Comparison of ENCODE assay signal across 28 cellular contexts in the genomic region with DNA sequence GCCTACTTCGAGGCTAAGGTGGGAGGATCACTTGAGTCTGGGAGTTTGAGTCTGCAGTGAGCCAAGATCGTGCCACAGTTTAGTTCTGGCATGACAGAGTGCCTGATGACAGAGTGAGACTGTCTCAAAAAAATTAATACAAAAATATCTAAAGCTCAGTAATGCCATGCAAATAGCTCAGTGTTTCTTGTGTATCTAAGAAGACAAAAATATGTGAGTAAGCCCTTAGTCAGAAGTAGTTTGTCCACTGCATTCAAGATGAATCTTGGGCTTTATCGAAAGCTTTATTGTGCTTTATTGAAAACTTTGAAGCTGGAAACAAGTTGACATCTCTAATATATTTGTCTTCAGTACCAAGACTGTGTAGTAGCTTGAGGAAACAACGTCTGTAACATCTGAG.
"Had no signal": no experiment of that assay in that cellular context is flagged by ENCODE, and none has a peak within 500 bp of the region (broad histone marks: within the 10 kb centered on the region; RNA-seq: fewer than 3 reads in every experiment).

No MANE protein-coding gene starts in this region.

- H3K36me3 ChIP-seq: brain microvascular endothelial cell, esophagus squamous epithelium, neutrophil, ovary, right lobe of liver, thoracic aorta, uterus had no signal

- H3K4me3 ChIP-seq: esophagus squamous epithelium, ovary, right lobe of liver, thoracic aorta, uterus had no signal

- H3K27me3 ChIP-seq: brain microvascular endothelial cell, ovary, right lobe of liver, uterus had no signal

- DNase-seq: activated CD4-positive, alpha-beta T cell treated with anti-CD3 and anti-CD28 coated beads for 1 hour; activated CD4-positive, alpha-beta T cell treated with anti-CD3 and anti-CD28 coated beads, Interleukin-2, amount 10 ng/mL, durations not matched to agents 7 days and 5 days; activated CD8-positive, alpha-beta T cell treated with anti-CD3 and anti-CD28 coated beads for 36 hours; activated gamma-delta T cell treated with Interleukin-2 at 50 U/mL for 16 hours; activated naive CD4-positive, alpha-beta T cell treated with anti-CD3 and anti-CD28 coated beads, Interleukin-2, amount 50 U/mL, for 16 hours; activated T-cell treated with anti-CD3 and anti-CD28 coated beads, Interleukin-2, amount 50 U/mL, for 4 hours; amniotic stem cell; brain microvascular endothelial cell; central memory CD4-positive, alpha-beta T cell; endodermal cell; esophagus squamous epithelium; head of caudate nucleus; hippocampal formation; left cardiac atrium; left ventricle myocardium superior; naive B cell; nephron progenitor cell; ovary; right lobe of liver; stimulated activated CD4-positive, alpha-beta T cell treated with anti-CD3 and anti-CD28 coated beads, Interleukin-2, amount 100 ng/mL, for 48 hours; stimulated activated naive CD8-positive, alpha-beta T cell treated with anti-CD3 and anti-CD28 coated beads, Interleukin-15, Interleukin-2, amounts not matched to agents 100 U/mL and 50 U/mL, for 24 hours; T-helper 9 cell; trophoblast cell; uterus had no signal

- FAIRE-seq: astrocyte, keratinocyte had no signal
